Comparison of ENCODE assay signal across 17 cellular contexts in genomic region chr20:49507741-49508434, GRCh38. TPM values are rescaled to one million over a fixed set of nuclear protein-coding genes. Genes with fewer than 3 reads are reported as not detected.
DNase-seq lines count a peak whose midpoint lies in the region; ATAC-seq, FAIRE-seq and TF ChIP-seq lines count a peak whose summit lies in the region.
"Had no signal": no experiment of that assay in that cellular context is flagged by ENCODE, and none has a peak within 500 bp of the region (broad histone marks: within the 10 kb centered on the region; RNA-seq: fewer than 3 reads in every experiment).

No MANE protein-coding gene starts in this region.

- FAIRE-seq in H1 (lab: Jason Lieb, UNC): no peak
- FAIRE-seq: H54, RCC 7860 had no signal

- no peaks in the 10 kb centered on the region for H3K36me3 ChIP-seq in HCT116 (ENCODE audit: control insufficient read depth in 1 of 2, insufficient read depth in 2 of 2, low read length in 2 of 2)
- H3K36me3 ChIP-seq in H1 (ENCODE audit: control insufficient read depth in 2 of 4, insufficient read depth in 4 of 4, low read length in 3 of 4): peaks cover 4 to 15% (median 8%) of the 10 kb centered on the region in 4 experiments; a peak in 6 of 8 replicates
- H3K36me3 ChIP-seq in gastrocnemius medialis: no peaks in the 10 kb centered on the region
- H3K36me3 ChIP-seq: brain microvascular endothelial cell had no signal

- no peaks in the 10 kb centered on the region for H3K9me2 ChIP-seq in HCT116 (ENCODE audit: insufficient read depth)

- H3K4me1 ChIP-seq in HCT116 (ENCODE audit: control insufficient read depth in 1 of 2, insufficient read depth in 2 of 2, low read length in 2 of 2) (peaks cover 0 to 4% of the 10 kb centered on the region in 2 experiments; a peak in 1 of 4 replicates), H1 (replicated peaks in 1 of 4; ENCODE audit: control insufficient read depth in 3 of 4, insufficient read depth in 4 of 4, low read length in 3 of 4) (peaks cover 0 to 3% (median 0%) of the 10 kb centered on the region in 4 experiments; a peak in 1 of 7 replicates), gastrocnemius medialis (peaks cover 34 to 41% of the 10 kb centered on the region in 2 donors)

- H3K9ac ChIP-seq in HCT116 (ENCODE audit: low read length) (no peak overlapping the region), H1 (replicated peaks in 1 of 4; ENCODE audit: extremely low read depth in 1 of 4, low read depth in 3 of 4, low read length in 3 of 4) (no peak overlapping the region)

- no peak overlapping the region for H4K5ac ChIP-seq in H1 (ENCODE audit: insufficient read length, low read depth, low read length)

- no peak for DNase-seq in HCT116 (ENCODE audit: low read depth, low spot score)
- peak; percentile 2 for DNase-seq in NCI-H345 treated with DMSO at 0.1 percent for 48 hours (lab: John Stamatoyannopoulos, UW; ENCODE audit: unreplicated experiment)
- DNase-seq in H1 (ENCODE audit: low read depth in 1 of 2, low spot score in 2 of 2): no peak
- peak; percentile 60 to 76 for DNase-seq in gastrocnemius medialis
- DNase-seq in activated naive CD4-positive, alpha-beta T cell treated with anti-CD3 and anti-CD28 coated beads for 36 hours: no peak
- no peak for DNase-seq in NCI-H2107 treated with DMSO at 0.1 percent for 48 hours (lab: John Stamatoyannopoulos, UW; ENCODE audit: unreplicated experiment)
- DNase-seq: activated CD4-positive, alpha-beta T cell treated with anti-CD3 and anti-CD28 coated beads, Interleukin-2, amount 50 U/mL, for 1 hour; stimulated activated naive B cell treated with anti-CD40 and anti-IgM and Interleukin-4, amounts not matched to agents 10 μg/mL and 1 μg/mL and 100 μg/mL, for 72 hours had no signal

- 91% methylated on average over 21 of the region's 21 CpGs; no CpG with 5 or more reads in 1 of the 2 experiments for WGBS in H1 (ENCODE audit: extremely low coverage in 1 of 2, insufficient coverage in 1 of 2, insufficient read length in 1 of 2, insufficient replicate concordance in 2 of 2, low coverage in 1 of 2, low lambda C conversion rate in 2 of 2, missing lambda C conversion rate in 1 of 2), 2 experiments

- H2BK120ac ChIP-seq in H1 (replicated peaks; ENCODE audit: low read depth, low read length): no peak overlapping the region

- H3K36me3 Mint-ChIP-seq in activated naive CD4-positive, alpha-beta T cell treated with anti-CD3 and anti-CD28 coated beads for 36 hours (ENCODE audit: low read depth): no peaks in the 10 kb centered on the region
- H3K36me3 Mint-ChIP-seq: activated naive CD4-positive, alpha-beta T cell treated with anti-CD3 and anti-CD28 coated beads, Interleukin-2, amount 50 U/mL, for 72 hours; stimulated activated naive B cell treated with anti-CD40 and anti-IgM and Interleukin-4, amounts not matched to agents 10 μg/mL and 1 μg/mL and 100 μg/mL, for 72 hours had no signal

- 0 out of 2 replicates have a peak overlapping the region, but pooled peaks have one; percentile 50 for H2BK12ac ChIP-seq in H1 (ENCODE audit: low read depth, low read length)

- no peak overlapping the region for H2BK15ac ChIP-seq in H1 (ENCODE audit: low read length)

- H3K4me2 ChIP-seq in HCT116 (ENCODE audit: low read length): peak overlapping the region; percentile 51
- no peak overlapping the region for H3K4me2 ChIP-seq in H1 (ENCODE audit: insufficient read depth in 1 of 2, low read depth in 2 of 2, low read length in 2 of 2)

- H3K4ac ChIP-seq in H1 (replicated peaks; ENCODE audit: insufficient read length, low read depth, low read length): no peak overlapping the region

- no peak overlapping the region for H2AK5ac ChIP-seq in H1 (ENCODE audit: low read depth, low read length)

- H2BK5ac ChIP-seq in H1 (ENCODE audit: low read depth, low read length): peak overlapping the region; percentile 71; the same call in 1 of the 2 replicates

- no TSS peak for BruUV-seq in HCT116 (replicated peaks; lab: Mats Ljungman, UMichigan)

- H3K79me2 ChIP-seq in HCT116 (ENCODE audit: insufficient read depth, low read length) (no peaks in the 10 kb centered on the region), H1 (ENCODE audit: control insufficient read depth in 1 of 2, insufficient read depth in 2 of 2, low read length in 2 of 2) (no peaks in the 10 kb centered on the region)

- peaks cover 0 to 3% of the 10 kb centered on the region in 2 experiments; a peak in 1 of 4 replicates for H3K9me3 ChIP-seq in HCT116 (ENCODE audit: control insufficient read depth in 1 of 2, insufficient read depth in 1 of 2, low read depth in 1 of 2, low read length in 2 of 2)
- no peaks in the 10 kb centered on the region for H3K9me3 ChIP-seq in H1 (ENCODE audit: insufficient read depth in 2 of 2, low read depth in 1 of 2, low read length in 1 of 2)
- H3K9me3 ChIP-seq in gastrocnemius medialis: no peaks in the 10 kb centered on the region

- H2AFZ ChIP-seq in HCT116 (ENCODE audit: low read depth, low read length, poor library complexity, severe bottlenecking) (no peak overlapping the region), H1 (ENCODE audit: low read length) (no peak overlapping the region)

- TF ChIP-seq POLR2A in HCT116 (IDR thresholded peaks at IDR 0.05; ENCODE audit: borderline replicate concordance, extremely low read depth, insufficient read depth, insufficient read length) (no peak), H1 (IDR thresholded peaks at IDR 0.05; ENCODE audit: control extremely low read depth in 1 of 2, low read depth in 2 of 2, low read length in 2 of 2) (no peak), gastrocnemius medialis (IDR thresholded peaks at IDR 0.05) (no peak)

- RAD21 ChIA-PET in HCT116 (lab: Charles Lee; ENCODE audit: low non-redundant PET in 1 of 2, low total read pairs in 2 of 2, uncharacterized antibody in 2 of 2, unreplicated experiment in 2 of 2): interaction anchor here in 1 of 2 experiments (1.7 kb wide), 1 partner anchor 174 kb away, joined by 4 read pairs; no protein-coding TSS in a partner anchor

- no peaks in the 10 kb centered on the region for H3K9me3 Mint-ChIP-seq in activated naive CD4-positive, alpha-beta T cell treated with anti-CD3 and anti-CD28 coated beads for 36 hours
- H3K9me3 Mint-ChIP-seq: activated naive CD4-positive, alpha-beta T cell treated with anti-CD3 and anti-CD28 coated beads, Interleukin-2, amount 50 U/mL, for 72 hours; stimulated activated naive B cell treated with anti-CD40 and anti-IgM and Interleukin-4, amounts not matched to agents 10 μg/mL and 1 μg/mL and 100 μg/mL, for 72 hours had no signal

- CTCF ChIA-PET in HCT116 (lab: Charles Lee): interaction anchor here (1.1 to 1.8 kb wide), 10 partner anchors 9 to 187 kb away, joined by 3 to 7 read pairs (median 4); no protein-coding TSS in a partner anchor
- CTCF ChIA-PET in H1 (lab: Charles Lee; ENCODE audit: partially characterized antibody): interaction anchor here (0.6 to 8.1 kb wide), 32 partner anchors 9 to 208 kb away, joined by 3 to 88 read pairs (median 6); partner anchors contain the start of gene KCNB1
- CTCF ChIA-PET in activated naive CD4-positive, alpha-beta T cell treated with anti-CD3 and anti-CD28 coated beads for 36 hours (lab: Charles Lee): interaction anchor here (0.9 to 3.6 kb wide), 6 partner anchors 8 to 177 kb away, joined by 3 to 12 read pairs (median 4); no protein-coding TSS in a partner anchor

- no peak overlapping the region for H3K27ac ChIP-seq in HCT116 (ENCODE audit: low read depth, low read length)
- no peak overlapping the region for H3K27ac ChIP-seq in H1 (ENCODE audit: low read depth, low read length)
- H3K27ac ChIP-seq in gastrocnemius medialis: peak overlapping the region; percentile 4 to 82 (median 77)
- H3K27ac ChIP-seq: brain microvascular endothelial cell had no signal

- no peak overlapping the region for H3K27ac Mint-ChIP-seq in activated naive CD4-positive, alpha-beta T cell treated with anti-CD3 and anti-CD28 coated beads for 36 hours
- H3K27ac Mint-ChIP-seq: activated naive CD4-positive, alpha-beta T cell treated with anti-CD3 and anti-CD28 coated beads, Interleukin-2, amount 50 U/mL, for 72 hours; progenitor cell of endocrine pancreas; stimulated activated naive B cell treated with anti-CD40 and anti-IgM and Interleukin-4, amounts not matched to agents 10 μg/mL and 1 μg/mL and 100 μg/mL, for 72 hours had no signal

- no peak overlapping the region for H3K4me3 Mint-ChIP-seq in activated naive CD4-positive, alpha-beta T cell treated with anti-CD3 and anti-CD28 coated beads for 36 hours
- H3K4me3 Mint-ChIP-seq: stimulated activated naive B cell treated with anti-CD40 and anti-IgM and Interleukin-4, amounts not matched to agents 10 μg/mL and 1 μg/mL and 100 μg/mL, for 72 hours had no signal

- H4K20me1 ChIP-seq in HCT116 (ENCODE audit: insufficient read depth) (no peaks in the 10 kb centered on the region), H1 (replicated peaks in 1 of 2; ENCODE audit: control insufficient read depth in 1 of 2, insufficient read depth in 2 of 2, low read length in 2 of 2) (peaks cover 0 to 9% of the 10 kb centered on the region in 2 experiments)

- H3K56ac ChIP-seq in H1 (replicated peaks; ENCODE audit: insufficient read length, low read depth, low read length): no peak overlapping the region

- H3K27me3 ChIP-seq in HCT116 (ENCODE audit: insufficient read depth, low read length): peaks cover 17% of the 10 kb centered on the region
- H3K27me3 ChIP-seq in H1 (replicated peaks in 1 of 4; ENCODE audit: control insufficient read depth in 3 of 4, extremely low read depth in 1 of 4, insufficient read depth in 3 of 4, low read length in 3 of 4): no peaks in the 10 kb centered on the region
- no peaks in the 10 kb centered on the region for H3K27me3 ChIP-seq in gastrocnemius medialis
- H3K27me3 ChIP-seq: brain microvascular endothelial cell had no signal

- TF ChIP-seq RAD21 in HCT116 (IDR thresholded peaks at IDR 0.05; ENCODE audit: low read depth) (no peak), H1 (IDR thresholded peaks at IDR 0.05 in 1 of 2, conservative IDR thresholded peaks at IDR 0.05 in 1 of 2; ENCODE audit: low read depth in 2 of 2, low read length in 2 of 2) (no peak)

- H3K23me2 ChIP-seq in H1 (ENCODE audit: low read depth, low read length): peaks cover 9% of the 10 kb centered on the region; the same call in 1 of the 2 replicates

- in situ Hi-C loops in gastrocnemius medialis (cut with MboI; ENCODE audit: low sequenced_read_pairs in 4 of 4): no loop called here

- no peak overlapping the region for H4K91ac ChIP-seq in H1 (replicated peaks; ENCODE audit: insufficient read length, low read length)

- H3K18ac ChIP-seq in H1 (ENCODE audit: extremely low read depth, low read length): no peak overlapping the region

- H2BK20ac ChIP-seq in H1 (ENCODE audit: low read length): no peak overlapping the region

- H3K4me3 ChIP-seq in HCT116 (replicated peaks in 1 of 2; ENCODE audit: low read depth in 1 of 2, low read length in 2 of 2) (no peak overlapping the region), H1 (ENCODE audit: extremely low read depth in 1 of 4, insufficient read depth in 2 of 4, low read depth in 3 of 4, low read length in 4 of 4) (no peak overlapping the region), gastrocnemius medialis (peak overlapping the region in 1 of 4 donors; percentile 21)

- no peak overlapping the region for H3K23ac ChIP-seq in H1 (ENCODE audit: insufficient read length)

- H3K79me1 ChIP-seq in H1 (ENCODE audit: low read depth, low read length): no peaks in the 10 kb centered on the region

- ATAC-seq in HCT116: peak; percentile 33; the same call in 1 of the 2 replicates
- ATAC-seq in gastrocnemius medialis: peak; percentile 39 to 69
- ATAC-seq in GM18520 (IDR thresholded peaks at IDR 0.05; ENCODE audit: unreplicated experiment): no peak

- no peak for TF ChIP-seq CTCF in HCT116 (IDR thresholded peaks at IDR 0.05 in 2 of 3, conservative IDR thresholded peaks at IDR 0.05 in 1 of 3; ENCODE audit: borderline replicate concordance in 1 of 3, insufficient read depth in 1 of 3, low read depth in 2 of 3, low read length in 2 of 3)
- TF ChIP-seq CTCF in H1 (IDR thresholded peaks at IDR 0.05; ENCODE audit: control extremely low read depth in 1 of 3, insufficient read depth in 1 of 3, low read depth in 1 of 3, low read length in 3 of 3): no peak
- TF ChIP-seq CTCF in gastrocnemius medialis (IDR thresholded peaks at IDR 0.05 in 4 of 5, conservative IDR thresholded peaks at IDR 0.05 in 1 of 5): no peak

- H3K27me3 Mint-ChIP-seq in activated naive CD4-positive, alpha-beta T cell treated with anti-CD3 and anti-CD28 coated beads for 36 hours (ENCODE audit: low read depth): peaks cover 16% of the 10 kb centered on the region
- H3K27me3 Mint-ChIP-seq: progenitor cell of endocrine pancreas had no signal

- POLR2A ChIA-PET in HCT116 (lab: Charles Lee) (no interaction called here), H1 (lab: Charles Lee; ENCODE audit: partially characterized antibody) (interaction anchor here (1.1 to 1.5 kb wide), 2 partner anchors 20 to 231 kb away, joined by 3 to 5 read pairs; no protein-coding TSS in a partner anchor)

- intact Hi-C loops in HCT116 (cut with micrococcal nuclease) (loop anchor here (1.0 kb wide), 1 partner anchor 174 kb away; no protein-coding TSS in a partner anchor), gastrocnemius medialis (cut with DNase I; ENCODE audit: low total_unique reads) (loop anchor here (1.0 to 2.0 kb wide), 3 partner anchors 23 to 174 kb away; no protein-coding TSS in a partner anchor)
- intact Hi-C loops in activated naive CD4-positive, alpha-beta T cell treated with anti-CD3 and anti-CD28 coated beads for 36 hours (cut with micrococcal nuclease): loop anchor here (1.0 kb wide), 1 partner anchor 174 kb away; no protein-coding TSS in a partner anchor

- H3K4me1 Mint-ChIP-seq in activated naive CD4-positive, alpha-beta T cell treated with anti-CD3 and anti-CD28 coated beads for 36 hours (ENCODE audit: low read depth): no peaks in the 10 kb centered on the region

- H3K14ac ChIP-seq in H1 (ENCODE audit: insufficient read length): no peak overlapping the region

- TF ChIP-seq EP300 in H1 (IDR thresholded peaks at IDR 0.05; ENCODE audit: borderline replicate concordance in 1 of 2, low read depth in 2 of 2, low read length in 2 of 2): no peak

- no peak overlapping the region for H4K8ac ChIP-seq in H1 (ENCODE audit: extremely low read depth, insufficient read depth, low read length)

RNA-seq across cellular contexts. Expression of gene KCNB1, which starts 25.4 kb away (rescaled TPM):
- 0.79 TPM for total RNA-seq in HCT116 (2021; ENCODE audit: unreplicated experiment)
- 0.39 and 0.47 TPM in 2 replicates for polyA plus RNA-seq in HCT116 (2012)
- total RNA-seq in H1 (2021; fragmentation: NEBNext Ultra II Directional; extraction: Animal tissue kit (Norgen Biotek cat#: 25700)): 0.58 and 0.59 TPM in 2 replicates
- polyA plus RNA-seq in H1 (2011; rRNA removed): 0.47 and 0.67 TPM in 2 replicates
- 0.56 TPM for polyA plus RNA-seq in H1 (2011; cell fraction: cytosol; rRNA removed)
- 1.0 TPM for polyA plus RNA-seq in H1 (2011; cell fraction: nucleus; rRNA removed)
- 0.54 to 4.4 TPM (median 0.65 TPM) in 4 replicates for polyA plus RNA-seq in H1 (2012, experiment 1 of 2)
- 0.12 TPM for polyA plus RNA-seq in H1 (2012, experiment 2 of 2)
- 0.28 TPM for polyA plus RNA-seq in H1 (2013, experiment 1 of 2)
- 0.35 TPM for polyA plus RNA-seq in H1 (2013, experiment 2 of 2)
- polyA minus RNA-seq in H1 (2011; rRNA and poly(A)+ RNA removed): 1.7 and 6.4 TPM in 2 replicates
- polyA minus RNA-seq in H1 (2011; cell fraction: cytosol; rRNA and poly(A)+ RNA removed): 1.4 TPM
- polyA minus RNA-seq in H1 (2011; cell fraction: nucleus; rRNA and poly(A)+ RNA removed): 1.7 TPM
- total RNA-seq in gastrocnemius medialis: 10 to 100 TPM in 2 of 4 donors, 1 to 10 TPM in 2; 6.6 to 34.7 (median 9.4) TPM
- total RNA-seq in activated naive CD4-positive, alpha-beta T cell treated with anti-CD3 and anti-CD28 coated beads for 36 hours: not detected
- total RNA-seq: activated naive CD4-positive, alpha-beta T cell treated with anti-CD3 and anti-CD28 coated beads, Interleukin-2, amount 50 U/mL, for 72 hours; dermis blood vessel endothelial cell; epithelial cell of proximal tubule; glomerular endothelial cell had no signal

Comparison
In these comparisons a context has a peak if more than half of its experiments do, and no peak if none do; other contexts are left out.
1. DNase-seq: peak in NCI-H345 treated with DMSO at 0.1 percent for 48 hours (single experiment) and gastrocnemius medialis (2 of 2); none in HCT116 (single experiment), H1 (0 of 2), activated naive CD4-positive, alpha-beta T cell treated with anti-CD3 and anti-CD28 coated beads for 36 hours (single experiment) and NCI-H2107 treated with DMSO at 0.1 percent for 48 hours (single experiment).
2. H3K27ac ChIP-seq: peak in gastrocnemius medialis (4 of 4); none in HCT116 (single experiment) and H1 (single experiment).